In genomic region chr6:51743999-51744398, GRCh38 we compare ENCODE assay signal across 19 cellular contexts.
"Had no signal": no experiment of that assay in that cellular context is flagged by ENCODE, and none has a peak within 500 bp of the region (broad histone marks: within the 10 kb centered on the region; RNA-seq: fewer than 3 reads in every experiment).

No MANE protein-coding gene starts in this region.

- DNase-seq: activated B cell treated with CpG ODN at 0.5 μM for 24 hours; activated CD4-positive, alpha-beta T cell treated with anti-CD3 and anti-CD28 coated beads for 48 hours; activated CD8-positive, alpha-beta T cell treated with anti-CD3 and anti-CD28 coated beads for 36 hours; activated gamma-delta T cell; activated T-cell treated with anti-CD3 and anti-CD28 coated beads, Interleukin-2, amount 50 U/mL, for 48 hours; amniotic stem cell; effector memory CD4-positive, alpha-beta T cell; gastrocnemius medialis; heart left ventricle; left lung; naive thymus-derived CD8-positive, alpha-beta T cell; stimulated activated CD4-positive, alpha-beta T cell treated with anti-CD3 and anti-CD28 coated beads, Interleukin-2, amount 100 ng/mL, for 48 hours; thyroid gland had no signal

- H3K9me3 ChIP-seq: gastrocnemius medialis, heart left ventricle, left lung, thyroid gland had no signal

- H3K27me3 ChIP-seq: gastrocnemius medialis, heart left ventricle, left lung, thyroid gland had no signal

- H3K9me3 Mint-ChIP-seq: activated CD8-positive, alpha-beta T cell treated with anti-CD3 and anti-CD28 coated beads for 36 hours; brain; dendritic cell treated with granulocyte-macrophage colony-stimulating factor and Interleukin-4, amounts not matched to agents 40 ng/mL and 50 ng/mL, for 4 days had no signal

- H3K27me3 Mint-ChIP-seq: activated CD8-positive, alpha-beta T cell treated with anti-CD3 and anti-CD28 coated beads for 36 hours; activated naive CD8-positive, alpha-beta T cell; dendritic cell treated with granulocyte-macrophage colony-stimulating factor and Interleukin-4, amounts not matched to agents 40 ng/mL and 50 ng/mL, for 4 days; naive thymus-derived CD8-positive, alpha-beta T cell; stimulated activated memory B cell treated with anti-CD40 and anti-IgM and Interleukin-4, amounts not matched to agents 10 μg/mL and 1 μg/mL and 100 μg/mL, for 72 hours had no signal

- ATAC-seq: activated CD8-positive, alpha-beta T cell treated with anti-CD3 and anti-CD28 coated beads for 36 hours; gastrocnemius medialis; heart left ventricle; left lung; naive thymus-derived CD8-positive, alpha-beta T cell; stimulated activated memory B cell treated with anti-CD40 and anti-IgM and Interleukin-4, amounts not matched to agents 10 μg/mL and 1 μg/mL and 100 μg/mL, for 72 hours had no signal

- H3K9ac ChIP-seq: parathyroid adenoma had no signal

- H3K36me3 ChIP-seq: gastrocnemius medialis, heart left ventricle, left lung, thyroid gland had no signal

- H3K27ac Mint-ChIP-seq: activated B cell treated with CpG ODN at 0.5 μM for 24 hours; activated CD8-positive, alpha-beta T cell treated with anti-CD3 and anti-CD28 coated beads for 36 hours; activated naive CD8-positive, alpha-beta T cell; brain; dendritic cell treated with granulocyte-macrophage colony-stimulating factor and Interleukin-4, amounts not matched to agents 40 ng/mL and 50 ng/mL, for 4 days; naive thymus-derived CD8-positive, alpha-beta T cell; stimulated activated memory B cell treated with anti-CD40 and anti-IgM and Interleukin-4, amounts not matched to agents 10 μg/mL and 1 μg/mL and 100 μg/mL, for 72 hours had no signal

- H3K79me2 ChIP-seq: parathyroid adenoma had no signal

- H2AFZ ChIP-seq: parathyroid adenoma had no signal

- H3K36me3 Mint-ChIP-seq: activated naive CD8-positive, alpha-beta T cell; brain; naive thymus-derived CD8-positive, alpha-beta T cell; stimulated activated memory B cell treated with anti-CD40 and anti-IgM and Interleukin-4, amounts not matched to agents 10 μg/mL and 1 μg/mL and 100 μg/mL, for 72 hours had no signal

- H3K27ac ChIP-seq: epithelial cell of prostate, gastrocnemius medialis, heart left ventricle, left lung, parathyroid adenoma, thyroid gland had no signal

- H3K4me3 Mint-ChIP-seq: activated B cell treated with CpG ODN at 0.5 μM for 24 hours; activated CD8-positive, alpha-beta T cell treated with anti-CD3 and anti-CD28 coated beads for 36 hours; activated naive CD8-positive, alpha-beta T cell; brain; dendritic cell treated with granulocyte-macrophage colony-stimulating factor and Interleukin-4, amounts not matched to agents 40 ng/mL and 50 ng/mL, for 4 days; naive thymus-derived CD8-positive, alpha-beta T cell; stimulated activated memory B cell treated with anti-CD40 and anti-IgM and Interleukin-4, amounts not matched to agents 10 μg/mL and 1 μg/mL and 100 μg/mL, for 72 hours had no signal

- H3K4me1 ChIP-seq: gastrocnemius medialis, heart left ventricle, left lung, parathyroid adenoma, thyroid gland had no signal

- H3K4me1 Mint-ChIP-seq: activated B cell treated with CpG ODN at 0.5 μM for 24 hours; brain; naive thymus-derived CD8-positive, alpha-beta T cell; stimulated activated memory B cell treated with anti-CD40 and anti-IgM and Interleukin-4, amounts not matched to agents 10 μg/mL and 1 μg/mL and 100 μg/mL, for 72 hours had no signal

- H3K4me3 ChIP-seq: gastrocnemius medialis, heart left ventricle, left lung, thyroid gland had no signal
